1 cellular context compared by ENCODE assay signal in the genomic region with DNA sequence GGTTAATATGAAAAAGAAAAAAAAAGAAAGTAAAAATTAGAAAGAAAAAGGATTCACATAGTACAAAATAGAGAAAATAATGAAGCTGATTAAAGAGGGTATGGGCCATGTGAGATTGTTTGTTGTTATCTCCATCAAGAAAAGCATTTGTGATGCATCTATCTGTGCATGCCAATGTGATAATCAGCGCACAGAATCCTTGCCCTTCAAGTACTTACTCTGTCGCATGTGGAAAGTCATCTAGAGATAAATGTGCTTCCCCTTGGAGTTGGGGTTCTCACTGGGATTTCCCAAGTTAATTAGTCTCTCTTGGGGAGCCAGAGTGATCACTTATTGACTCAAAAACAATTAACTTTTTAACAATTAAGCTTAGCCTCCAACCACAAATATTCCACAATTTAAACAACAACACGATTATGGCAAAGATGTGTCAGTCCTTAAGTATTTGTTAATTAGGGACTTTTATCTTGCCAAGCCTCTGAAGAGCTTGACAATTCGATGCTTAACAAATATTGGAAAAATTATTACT.
TF ChIP-seq lines count a peak whose summit lies in the region.

No MANE protein-coding gene starts in this region.

TF ChIP-seq in HEK293, 187 proteins besides CTCF, POLR2A, EP300 and RAD21:
- TF ChIP-seq, protein P1, sequence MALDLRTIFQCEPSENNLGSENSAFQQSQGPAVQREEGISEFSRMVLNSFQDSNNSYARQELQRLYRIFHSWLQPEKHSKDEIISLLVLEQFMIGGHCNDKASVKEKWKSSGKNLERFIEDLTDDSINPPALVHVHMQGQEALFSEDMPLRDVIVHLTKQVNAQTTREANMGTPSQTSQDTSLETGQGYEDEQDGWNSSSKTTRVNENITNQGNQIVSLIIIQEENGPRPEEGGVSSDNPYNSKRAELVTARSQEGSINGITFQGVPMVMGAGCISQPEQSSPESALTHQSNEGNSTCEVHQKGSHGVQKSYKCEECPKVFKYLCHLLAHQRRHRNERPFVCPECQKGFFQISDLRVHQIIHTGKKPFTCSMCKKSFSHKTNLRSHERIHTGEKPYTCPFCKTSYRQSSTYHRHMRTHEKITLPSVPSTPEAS (tag by site-specific recombination; IDR thresholded peaks at IDR 0.05), result no peak
- TF ChIP-seq MYNN (tag by site-specific recombination; IDR thresholded peaks at IDR 0.05; ENCODE audit: borderline replicate concordance), result 0 out of 2 replicates have a peak, but pooled peaks have one; percentile 39
- TF ChIP-seq, protein P2, sequence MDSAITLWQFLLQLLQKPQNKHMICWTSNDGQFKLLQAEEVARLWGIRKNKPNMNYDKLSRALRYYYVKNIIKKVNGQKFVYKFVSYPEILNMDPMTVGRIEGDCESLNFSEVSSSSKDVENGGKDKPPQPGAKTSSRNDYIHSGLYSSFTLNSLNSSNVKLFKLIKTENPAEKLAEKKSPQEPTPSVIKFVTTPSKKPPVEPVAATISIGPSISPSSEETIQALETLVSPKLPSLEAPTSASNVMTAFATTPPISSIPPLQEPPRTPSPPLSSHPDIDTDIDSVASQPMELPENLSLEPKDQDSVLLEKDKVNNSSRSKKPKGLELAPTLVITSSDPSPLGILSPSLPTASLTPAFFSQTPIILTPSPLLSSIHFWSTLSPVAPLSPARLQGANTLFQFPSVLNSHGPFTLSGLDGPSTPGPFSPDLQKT (IDR thresholded peaks at IDR 0.05; ENCODE audit: borderline replicate concordance, low read depth, low read length), result no peak
- TF ChIP-seq ZNF223 (tag by site-specific recombination; IDR thresholded peaks at IDR 0.05), result no peak
- no peak for TF ChIP-seq ZNF24 (tag by site-specific recombination; IDR thresholded peaks at IDR 0.05)
- TF ChIP-seq ZNF600 (tag by site-specific recombination; IDR thresholded peaks at IDR 0.05), result no peak
- TF ChIP-seq ZNF140 (tag by site-specific recombination; IDR thresholded peaks at IDR 0.05), result no peak
- TF ChIP-seq PRDM1 (tag by site-specific recombination; IDR thresholded peaks at IDR 0.05), result peak; percentile 62; the same call in 1 of the 2 replicates
- no peak for TF ChIP-seq ZNF664 (tag by site-specific recombination; IDR thresholded peaks at IDR 0.05)
- TF ChIP-seq KLF1 (tag by site-specific recombination; IDR thresholded peaks at IDR 0.05), result no peak
- TF ChIP-seq ZNF48 (tag by site-specific recombination; IDR thresholded peaks at IDR 0.05), result no peak
- TF ChIP-seq, protein P3, sequence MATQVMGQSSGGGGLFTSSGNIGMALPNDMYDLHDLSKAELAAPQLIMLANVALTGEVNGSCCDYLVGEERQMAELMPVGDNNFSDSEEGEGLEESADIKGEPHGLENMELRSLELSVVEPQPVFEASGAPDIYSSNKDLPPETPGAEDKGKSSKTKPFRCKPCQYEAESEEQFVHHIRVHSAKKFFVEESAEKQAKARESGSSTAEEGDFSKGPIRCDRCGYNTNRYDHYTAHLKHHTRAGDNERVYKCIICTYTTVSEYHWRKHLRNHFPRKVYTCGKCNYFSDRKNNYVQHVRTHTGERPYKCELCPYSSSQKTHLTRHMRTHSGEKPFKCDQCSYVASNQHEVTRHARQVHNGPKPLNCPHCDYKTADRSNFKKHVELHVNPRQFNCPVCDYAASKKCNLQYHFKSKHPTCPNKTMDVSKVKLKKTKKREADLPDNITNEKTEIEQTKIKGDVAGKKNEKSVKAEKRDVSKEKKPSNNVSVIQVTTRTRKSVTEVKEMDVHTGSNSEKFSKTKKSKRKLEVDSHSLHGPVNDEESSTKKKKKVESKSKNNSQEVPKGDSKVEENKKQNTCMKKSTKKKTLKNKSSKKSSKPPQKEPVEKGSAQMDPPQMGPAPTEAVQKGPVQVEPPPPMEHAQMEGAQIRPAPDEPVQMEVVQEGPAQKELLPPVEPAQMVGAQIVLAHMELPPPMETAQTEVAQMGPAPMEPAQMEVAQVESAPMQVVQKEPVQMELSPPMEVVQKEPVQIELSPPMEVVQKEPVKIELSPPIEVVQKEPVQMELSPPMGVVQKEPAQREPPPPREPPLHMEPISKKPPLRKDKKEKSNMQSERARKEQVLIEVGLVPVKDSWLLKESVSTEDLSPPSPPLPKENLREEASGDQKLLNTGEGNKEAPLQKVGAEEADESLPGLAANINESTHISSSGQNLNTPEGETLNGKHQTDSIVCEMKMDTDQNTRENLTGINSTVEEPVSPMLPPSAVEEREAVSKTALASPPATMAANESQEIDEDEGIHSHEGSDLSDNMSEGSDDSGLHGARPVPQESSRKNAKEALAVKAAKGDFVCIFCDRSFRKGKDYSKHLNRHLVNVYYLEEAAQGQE (tag by site-specific recombination; IDR thresholded peaks at IDR 0.05), result no peak
- TF ChIP-seq, protein P4, sequence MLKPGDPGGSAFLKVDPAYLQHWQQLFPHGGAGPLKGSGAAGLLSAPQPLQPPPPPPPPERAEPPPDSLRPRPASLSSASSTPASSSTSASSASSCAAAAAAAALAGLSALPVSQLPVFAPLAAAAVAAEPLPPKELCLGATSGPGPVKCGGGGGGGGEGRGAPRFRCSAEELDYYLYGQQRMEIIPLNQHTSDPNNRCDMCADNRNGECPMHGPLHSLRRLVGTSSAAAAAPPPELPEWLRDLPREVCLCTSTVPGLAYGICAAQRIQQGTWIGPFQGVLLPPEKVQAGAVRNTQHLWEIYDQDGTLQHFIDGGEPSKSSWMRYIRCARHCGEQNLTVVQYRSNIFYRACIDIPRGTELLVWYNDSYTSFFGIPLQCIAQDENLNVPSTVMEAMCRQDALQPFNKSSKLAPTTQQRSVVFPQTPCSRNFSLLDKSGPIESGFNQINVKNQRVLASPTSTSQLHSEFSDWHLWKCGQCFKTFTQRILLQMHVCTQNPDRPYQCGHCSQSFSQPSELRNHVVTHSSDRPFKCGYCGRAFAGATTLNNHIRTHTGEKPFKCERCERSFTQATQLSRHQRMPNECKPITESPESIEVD (tag by site-specific recombination; IDR thresholded peaks at IDR 0.05), result 0 out of 2 replicates have a peak, but pooled peaks have one; percentile 25
- TF ChIP-seq ZNF777 (tag by site-specific recombination; IDR thresholded peaks at IDR 0.05; ENCODE audit: borderline replicate concordance), result no peak
- no peak for TF ChIP-seq KLF8 (tag by site-specific recombination; IDR thresholded peaks at IDR 0.05)
- TF ChIP-seq HOXD13 (CRISPR knock-in tag; IDR thresholded peaks at IDR 0.05; ENCODE audit: borderline replicate concordance), result no peak
- TF ChIP-seq ZNF416 (tag by site-specific recombination; IDR thresholded peaks at IDR 0.05), result no peak
- TF ChIP-seq ZNF792 (tag by site-specific recombination; IDR thresholded peaks at IDR 0.05), result no peak
- no peak for TF ChIP-seq ZNF830 (tag by site-specific recombination; IDR thresholded peaks at IDR 0.05; ENCODE audit: low read depth)
- no peak for TF ChIP-seq KLF16 (tag by site-specific recombination; IDR thresholded peaks at IDR 0.05)
